Comparison of ENCODE assay signal across 15 cellular contexts in genomic region chr1:54442185-54442584, GRCh38. TPM values are rescaled to one million over a fixed set of nuclear protein-coding genes. Genes with fewer than 3 reads are reported as not detected.
DNase-seq lines count a peak whose midpoint lies in the region; ATAC-seq, FAIRE-seq and TF ChIP-seq lines count a peak whose summit lies in the region.
"Had no signal": no experiment of that assay in that cellular context is flagged by ENCODE, and none has a peak within 500 bp of the region (broad histone marks: within the 10 kb centered on the region; RNA-seq: fewer than 3 reads in every experiment).

No MANE protein-coding gene starts in this region.

- CTCF ChIA-PET in HEK293 (lab: Yijun Ruan, JAX), result no interaction called here

- no peak overlapping the region for H2AK5ac ChIP-seq in trophoblast cell (ENCODE audit: low read length)

- no peak overlapping the region for H4K91ac ChIP-seq in trophoblast cell (ENCODE audit: low read depth, low read length)

- FAIRE-seq in kidney (lab: Jason Lieb, UNC), result no peak
- FAIRE-seq: G401.6, GM12891, H54 had no signal

- ATAC-seq in HG02623 (IDR thresholded peaks at IDR 0.05; ENCODE audit: unreplicated experiment) (no peak), HG03432 (IDR thresholded peaks at IDR 0.05; ENCODE audit: unreplicated experiment) (no peak)
- ATAC-seq: CD8-positive, alpha-beta T cell had no signal

- intact Hi-C loops in kidney (cut with DNase I), result no loop called here

- H2BK120ac ChIP-seq in trophoblast cell (ENCODE audit: insufficient read depth, low read length, poor library complexity), result no peak overlapping the region

- H3K4me2 ChIP-seq in trophoblast cell (ENCODE audit: low read length), result no peak overlapping the region

- H3K18ac ChIP-seq in trophoblast cell (ENCODE audit: low read length), result no peak overlapping the region

- H2BK5ac ChIP-seq in trophoblast cell (ENCODE audit: low read depth, low read length, poor library complexity), result no peak overlapping the region

- TF ChIP-seq CTCF in HEK293 (tag by site-specific recombination; IDR thresholded peaks at IDR 0.05), result no peak
- TF ChIP-seq CTCF in kidney (IDR thresholded peaks at IDR 0.05; ENCODE audit: borderline replicate concordance, extremely low read depth, insufficient read depth), result no peak

- no peaks in the 10 kb centered on the region for H3K79me2 ChIP-seq in trophoblast cell (ENCODE audit: control insufficient read depth, insufficient read depth, low read length, poor library complexity)

- no peak overlapping the region for H3K9ac ChIP-seq in kidney (ENCODE audit: low read length in 2 of 2)
- no peak overlapping the region for H3K9ac ChIP-seq in trophoblast cell (ENCODE audit: low read length)
- H3K9ac ChIP-seq: GM23248 had no signal

- DNase-seq in NCI-H345 treated with DMSO at 0.1 percent for 48 hours (lab: John Stamatoyannopoulos, UW; ENCODE audit: unreplicated experiment) (peak; percentile 11), NCI-H345 (lab: John Stamatoyannopoulos, UW) (no peak), kidney (peak; percentile 4), trophoblast cell (no peak), NCI-H1105 treated with DMSO at 0.1 percent for 48 hours (lab: John Stamatoyannopoulos, UW) (no peak)
- DNase-seq: ACHN; Caco-2; CD8-positive, alpha-beta T cell; GM23248 had no signal

- no peaks in the 10 kb centered on the region for H3K79me1 ChIP-seq in trophoblast cell (ENCODE audit: low read length)

- H3K4me1 ChIP-seq in HEK293 (ENCODE audit: control insufficient read depth, insufficient read depth, low read length), result no peaks in the 10 kb centered on the region
- no peaks in the 10 kb centered on the region for H3K4me1 ChIP-seq in kidney (ENCODE audit: control insufficient read depth in 1 of 2, insufficient read depth in 1 of 2, low read depth in 1 of 2, low read length in 2 of 2)
- H3K4me1 ChIP-seq in trophoblast cell (ENCODE audit: control insufficient read depth in 1 of 2, insufficient read depth in 2 of 2, low read length in 2 of 2), result no peaks in the 10 kb centered on the region
- H3K4me1 ChIP-seq: Caco-2 had no signal

- no peak overlapping the region for H3K23ac ChIP-seq in trophoblast cell (ENCODE audit: low read length)

- no peaks in the 10 kb centered on the region for H3K27me3 ChIP-seq in trophoblast cell (ENCODE audit: insufficient read depth, low read length)

- no peak overlapping the region for H4K12ac ChIP-seq in trophoblast cell (ENCODE audit: low read depth, low read length)

- no peak overlapping the region for H3K27ac ChIP-seq in HEK293 (ENCODE audit: extremely low read depth, low read depth, low read length)
- H3K27ac ChIP-seq in kidney (ENCODE audit: low read depth in 2 of 2, low read length in 2 of 2), result no peak overlapping the region
- no peak overlapping the region for H3K27ac ChIP-seq in trophoblast cell (ENCODE audit: low read depth, low read length)
- H3K27ac ChIP-seq: GM23248 had no signal

- H2BK12ac ChIP-seq in trophoblast cell (ENCODE audit: low read length), result no peak overlapping the region

- no peaks in the 10 kb centered on the region for H3K9me3 ChIP-seq in HEK293 (ENCODE audit: control insufficient read depth, insufficient read depth, low read depth, low read length)
- H3K9me3 ChIP-seq in kidney (ENCODE audit: control insufficient read depth in 1 of 2, low read length in 2 of 2), result no peaks in the 10 kb centered on the region
- H3K9me3 ChIP-seq in trophoblast cell (ENCODE audit: insufficient read depth, low read depth, low read length), result no peaks in the 10 kb centered on the region
- H3K9me3 ChIP-seq: Caco-2 had no signal

- no peak overlapping the region for H2AFZ ChIP-seq in trophoblast cell (ENCODE audit: insufficient read depth, low read length, poor library complexity)
- H2AFZ ChIP-seq: GM23248 had no signal

- H3K36me3 ChIP-seq in HEK293 (ENCODE audit: control insufficient read depth in 2 of 2, insufficient read depth in 1 of 2, low read length in 2 of 2), result no peaks in the 10 kb centered on the region
- H3K36me3 ChIP-seq in kidney (ENCODE audit: control insufficient read depth in 1 of 2, insufficient read depth in 2 of 2, low read length in 2 of 2), result no peaks in the 10 kb centered on the region
- no peaks in the 10 kb centered on the region for H3K36me3 ChIP-seq in trophoblast cell (ENCODE audit: control insufficient read depth in 1 of 2, insufficient read depth in 2 of 2, low read length in 2 of 2)

- H4K8ac ChIP-seq in trophoblast cell (ENCODE audit: low read depth, low read length), result no peak overlapping the region

- WGBS in trophoblast cell (ENCODE audit: extremely low coverage, insufficient coverage, insufficient read length), result no CpG with 5 or more reads among the region's 2 CpGs

- H3K4ac ChIP-seq in trophoblast cell (ENCODE audit: low read depth, low read length), result no peak overlapping the region

- POLR2A ChIA-PET in HEK293 (lab: Yijun Ruan, JAX), result no interaction called here

- H3K4me3 ChIP-seq in HEK293 (ENCODE audit: low read depth, low read length) (no peak overlapping the region), kidney (ENCODE audit: low read length in 2 of 2) (no peak overlapping the region), trophoblast cell (ENCODE audit: low read depth, low read length) (no peak overlapping the region)
- H3K4me3 ChIP-seq: GM23248 had no signal

- no peak overlapping the region for H3K14ac ChIP-seq in trophoblast cell (ENCODE audit: low read length)

TF ChIP-seq in HEK293, 187 proteins besides CTCF, POLR2A, EP300 and RAD21:
- TF ChIP-seq WT1 (tag by site-specific recombination; IDR thresholded peaks at IDR 0.05), result 0 out of 2 replicates have a peak, but pooled peaks have one; percentile 33
- 0 out of 2 replicates have a peak, but pooled peaks have one; percentile 15 for TF ChIP-seq ZNF140 (tag by site-specific recombination; IDR thresholded peaks at IDR 0.05)
- no peak for TF ChIP-seq ZNF626 (tag by site-specific recombination; IDR thresholded peaks at IDR 0.05)
- TF ChIP-seq ZNF768 (tag by site-specific recombination; IDR thresholded peaks at IDR 0.05), result no peak
- TF ChIP-seq ZNF558 (tag by site-specific recombination; IDR thresholded peaks at IDR 0.05), result no peak

RNA-seq across cellular contexts. Expression of gene SSBP3, which starts 36.0 kb away (rescaled TPM):
- 49.6 TPM for total RNA-seq in kidney
- 33.3 TPM for polyA plus RNA-seq in kidney (ENCODE audit: insufficient read depth, low read depth, low replicate concordance)
- 137 and 143 TPM in 2 replicates for polyA plus RNA-seq in trophoblast cell (2013)

Comparison
In these comparisons a context has a peak if more than half of its experiments do, and no peak if none do; other contexts are left out.
1. DNase-seq: peak in NCI-H345 treated with DMSO at 0.1 percent for 48 hours (single experiment) and kidney (single experiment); none in NCI-H345 (single experiment), trophoblast cell (0 of 2) and NCI-H1105 treated with DMSO at 0.1 percent for 48 hours (single experiment).